In genomic region chr10:32210306-32211045, GRCh38 we compare ENCODE assay signal across 8 cellular contexts.
DNase-seq lines count a peak whose midpoint lies in the region; ATAC-seq lines count a peak whose summit lies in the region.

No MANE protein-coding gene starts in this region.

- H3K36me3 Mint-ChIP-seq in naive B cell, result no peaks in the 10 kb centered on the region

- H3K9me3 Mint-ChIP-seq in naive B cell, result peaks cover 0 to 6% (median 0%) of the 10 kb centered on the region in 7 donors

- no peak overlapping the region for H3K4me3 Mint-ChIP-seq in naive B cell

- H3K27me3 Mint-ChIP-seq in naive B cell, result peaks cover 0 to 5% (median 4%) of the 10 kb centered on the region in 3 donors

- peak; percentile 74 for DNase-seq in A172 (ENCODE audit: low spot score)
- peak; percentile 42 for DNase-seq in ELF-1 (ENCODE audit: low read depth, low spot score)
- DNase-seq in NCI-H526 (lab: John Stamatoyannopoulos, UW), result peak; percentile 41 to 65
- peak; percentile 39 to 70 for DNase-seq in dermis microvascular lymphatic vessel endothelial cell (ENCODE audit: low read depth in 2 of 2)
- no peak for DNase-seq in naive B cell

- ATAC-seq in naive B cell (ENCODE audit: low read depth in 2 of 2) (peak; percentile 27 to 28), GM19328 (IDR thresholded peaks at IDR 0.05; ENCODE audit: unreplicated experiment) (no peak), GM21737 (IDR thresholded peaks at IDR 0.05; ENCODE audit: unreplicated experiment) (no peak), HG02571 (IDR thresholded peaks at IDR 0.05; ENCODE audit: unreplicated experiment) (no peak)

- H3K27ac Mint-ChIP-seq in naive B cell, result no peak overlapping the region

- no peaks in the 10 kb centered on the region for H3K4me1 Mint-ChIP-seq in naive B cell

Comparison
In these comparisons a context has a peak if more than half of its experiments do, and no peak if none do; other contexts are left out.
1. ATAC-seq: peak in naive B cell (2 of 2); none in GM19328 (single experiment), GM21737 (single experiment) and HG02571 (single experiment).